In the genomic region with DNA sequence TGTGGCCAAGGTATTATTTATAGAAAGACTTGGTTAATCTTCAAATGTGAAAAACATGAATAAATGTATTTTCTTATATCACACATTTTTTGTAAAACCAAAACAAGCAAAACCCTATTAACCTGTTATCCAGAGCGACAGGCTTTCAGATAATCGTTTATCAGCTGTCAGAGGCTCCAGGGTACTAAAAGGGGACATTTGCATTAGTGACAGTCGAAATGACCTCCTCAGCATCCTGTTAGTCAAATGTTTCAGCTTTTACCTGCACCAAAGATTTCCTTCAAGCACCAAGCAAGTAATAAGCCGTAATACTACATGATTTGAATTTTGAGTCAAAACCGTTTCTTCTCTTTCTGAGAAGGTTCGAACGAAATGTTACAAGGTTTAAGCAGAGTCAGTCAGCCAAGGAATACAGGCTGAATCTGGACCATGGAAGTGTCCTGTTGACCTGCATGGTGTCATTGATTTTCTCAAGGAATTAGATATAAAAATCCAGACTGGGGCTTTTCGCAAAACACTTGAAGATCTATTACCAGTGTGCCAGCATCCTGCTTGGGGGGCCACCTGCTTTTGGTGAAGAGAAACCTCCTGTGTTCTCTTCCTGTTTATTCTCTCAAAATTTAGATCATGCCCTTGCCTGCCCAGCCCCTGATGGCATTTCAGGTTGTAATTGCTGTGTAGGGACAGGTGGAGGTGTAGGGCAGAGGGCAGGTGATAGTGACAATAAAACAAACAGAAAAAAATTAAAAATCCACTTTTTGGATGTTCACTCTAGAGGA, we compare ENCODE assay signal across 16 cellular contexts.
"Had no signal": no experiment of that assay in that cellular context is flagged by ENCODE, and none has a peak within 500 bp of the region (broad histone marks: within the 10 kb centered on the region; RNA-seq: fewer than 3 reads in every experiment).

No MANE protein-coding gene starts in this region.

- H3K36me3 Mint-ChIP-seq: activated naive CD8-positive, alpha-beta T cell treated with anti-CD3 and anti-CD28 coated beads, Interleukin-2, amount 10 ng/mL, durations not matched to agents 7 days and 5 days; immature natural killer cell had no signal

- H3K4me3 Mint-ChIP-seq: activated CD4-positive, alpha-beta memory T cell treated with anti-CD3 and anti-CD28 coated beads, Interleukin-2, amount 10 ng/mL, durations not matched to agents 7 days and 5 days; activated CD4-positive, alpha-beta T cell treated with anti-CD3 and anti-CD28 coated beads for 36 hours; activated naive CD8-positive, alpha-beta T cell treated with anti-CD3 and anti-CD28 coated beads, Interleukin-2, amount 10 ng/mL, durations not matched to agents 7 days and 5 days; immature natural killer cell; nephron progenitor cell had no signal

- H3K9me3 ChIP-seq: esophagus squamous epithelium, ovary, upper lobe of right lung had no signal

- H3K9me3 Mint-ChIP-seq: activated CD4-positive, alpha-beta memory T cell treated with anti-CD3 and anti-CD28 coated beads, Interleukin-2, amount 10 ng/mL, durations not matched to agents 7 days and 5 days; activated naive CD8-positive, alpha-beta T cell treated with anti-CD3 and anti-CD28 coated beads, Interleukin-2, amount 10 ng/mL, durations not matched to agents 7 days and 5 days; immature natural killer cell; nephron progenitor cell had no signal

- DNase-seq: activated CD4-positive, alpha-beta memory T cell treated with anti-CD3 and anti-CD28 coated beads, Interleukin-2, amount 10 ng/mL, durations not matched to agents 7 days and 5 days; activated CD4-positive, alpha-beta T cell treated with anti-CD3 and anti-CD28 coated beads for 36 hours; activated naive CD8-positive, alpha-beta T cell treated with anti-CD3 and anti-CD28 coated beads, Interleukin-2, amount 10 ng/mL, durations not matched to agents 7 days and 5 days; activated T-cell treated with anti-CD3 and anti-CD28 coated beads, Interleukin-2, amount 50 U/mL, for 48 hours; anterior cingulate cortex; esophagus squamous epithelium; foreskin fibroblast; immature natural killer cell; left cardiac atrium; nephron progenitor cell; ovary; stimulated activated CD4-positive, alpha-beta T cell treated with anti-CD3 and anti-CD28 coated beads, Interleukin-2, amount 100 ng/mL, for 48 hours; stimulated activated naive CD8-positive, alpha-beta T cell treated with anti-CD3 and anti-CD28 coated beads, Interleukin-15, Interleukin-2, amounts not matched to agents 100 U/mL and 50 U/mL, for 24 hours; T-helper 9 cell; upper lobe of right lung had no signal

- H3K4me1 Mint-ChIP-seq: activated CD4-positive, alpha-beta memory T cell treated with anti-CD3 and anti-CD28 coated beads, Interleukin-2, amount 10 ng/mL, durations not matched to agents 7 days and 5 days; activated CD4-positive, alpha-beta T cell treated with anti-CD3 and anti-CD28 coated beads for 36 hours; activated naive CD8-positive, alpha-beta T cell treated with anti-CD3 and anti-CD28 coated beads, Interleukin-2, amount 10 ng/mL, durations not matched to agents 7 days and 5 days; immature natural killer cell had no signal

- H3K27me3 ChIP-seq: ovary, upper lobe of right lung had no signal

- H3K4me3 ChIP-seq: esophagus squamous epithelium, ovary, upper lobe of right lung had no signal

- H3K27ac ChIP-seq: esophagus squamous epithelium, ovary, upper lobe of right lung, VCaP had no signal

- H3K36me3 ChIP-seq: esophagus squamous epithelium, ovary, upper lobe of right lung had no signal

- H3K4me1 ChIP-seq: esophagus squamous epithelium, upper lobe of right lung had no signal

- ATAC-seq: activated CD4-positive, alpha-beta T cell treated with anti-CD3 and anti-CD28 coated beads for 36 hours; left cardiac atrium; stimulated activated naive CD8-positive, alpha-beta T cell treated with anti-CD3 and anti-CD28 coated beads, Interleukin-15, Interleukin-2, amounts not matched to agents 100 U/mL and 50 U/mL, for 24 hours; upper lobe of right lung had no signal

- H3K27ac Mint-ChIP-seq: activated CD4-positive, alpha-beta memory T cell treated with anti-CD3 and anti-CD28 coated beads, Interleukin-2, amount 10 ng/mL, durations not matched to agents 7 days and 5 days; activated CD4-positive, alpha-beta T cell treated with anti-CD3 and anti-CD28 coated beads for 36 hours; activated naive CD8-positive, alpha-beta T cell treated with anti-CD3 and anti-CD28 coated beads, Interleukin-2, amount 10 ng/mL, durations not matched to agents 7 days and 5 days; immature natural killer cell; nephron progenitor cell had no signal
